ENCODE assay signal across 8 cellular contexts in the genomic region with DNA sequence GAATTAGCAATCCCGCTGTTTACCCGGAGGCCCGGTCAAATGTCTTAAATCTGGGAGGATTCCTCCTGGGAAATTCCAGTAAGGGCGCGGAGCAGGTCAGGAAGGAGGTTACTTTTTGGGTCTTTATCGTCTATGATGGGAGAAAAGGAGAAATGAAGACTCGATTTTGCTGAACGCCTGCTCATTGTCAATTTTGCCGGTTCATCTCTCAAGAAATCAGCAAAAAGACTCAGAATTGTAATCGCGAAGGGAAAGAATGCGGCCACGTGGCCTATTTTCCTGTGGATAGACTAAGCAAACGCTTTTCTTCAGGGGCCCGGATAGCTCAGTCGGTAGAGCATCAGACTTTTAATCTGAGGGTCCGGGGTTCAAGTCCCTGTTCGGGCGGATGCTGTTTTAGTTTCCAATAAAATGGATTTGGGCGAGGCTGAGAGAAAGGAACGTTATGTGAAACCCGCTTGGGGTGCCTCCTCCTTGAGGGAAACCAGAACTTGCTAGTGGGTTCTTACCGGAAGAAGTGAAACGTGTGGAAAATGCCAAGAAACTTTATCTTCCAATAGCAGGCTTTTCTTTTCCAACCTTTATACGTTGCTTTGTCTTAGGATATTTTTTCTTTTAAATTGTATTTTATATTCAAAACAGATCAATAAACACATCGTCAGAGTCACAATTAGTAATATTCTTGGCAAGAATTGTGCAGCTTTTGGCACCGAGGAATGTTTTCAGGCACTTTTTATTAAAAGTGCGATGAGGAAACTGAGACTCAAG. TPM values are rescaled to one million over a fixed set of nuclear protein-coding genes. Genes with fewer than 3 reads are reported as not detected.
DNase-seq lines count a peak whose midpoint lies in the region; FAIRE-seq and TF ChIP-seq lines count a peak whose summit lies in the region.

No MANE protein-coding gene starts in this region.

- peak; percentile 39 for DNase-seq in GM13977 (ENCODE audit: low spot score)
- DNase-seq in T follicular helper cell (ENCODE audit: low read depth) = peak; percentile 25
- DNase-seq in anterior cingulate cortex (lab: John Stamatoyannopoulos, UW) = peak in 54 of 58 donors; percentile 23 to 76 (median 49)
- peak; percentile 25 for DNase-seq in small intestine
- DNase-seq in GM10248 (ENCODE audit: extremely low spot score) = no peak
- no peak for DNase-seq in GDM1 (lab: John Stamatoyannopoulos, UW)

- H3K27me3 ChIP-seq in Loucy (ENCODE audit: insufficient read depth, low read length, poor library complexity, severe bottlenecking) = no peaks in the 10 kb centered on the region
- H3K27me3 ChIP-seq in iPS-18a (ENCODE audit: control insufficient read depth, insufficient read depth, low read length) = peaks cover 5% of the 10 kb centered on the region
- H3K27me3 ChIP-seq in small intestine (ENCODE audit: control insufficient read depth in 2 of 2, insufficient read depth in 2 of 2, low read length in 2 of 2) = no peaks in the 10 kb centered on the region

- H3K4me2 ChIP-seq in Loucy (ENCODE audit: low read depth, low read length, poor library complexity, severe bottlenecking) = peak overlapping the region; percentile 76

- in situ Hi-C loops in GM13977 (cut with MboI; ENCODE audit: low pct_unique_long_range_greater_than_20kb, low sequenced_read_pairs, unreplicated experiment) = no loop called here

- H3K79me2 ChIP-seq in Loucy (ENCODE audit: insufficient read depth, low read length) = no peaks in the 10 kb centered on the region

- CTCF ChIA-PET in GM10248 (lab: Yijun Ruan, JAX) = interaction anchor here (1.1 to 1.2 kb wide), 2 partner anchors 9 to 19 kb away, joined by 3 to 6 read pairs; no protein-coding TSS in a partner anchor

- H3K36me3 ChIP-seq in Loucy (ENCODE audit: insufficient read depth, low read length) (no peaks in the 10 kb centered on the region), iPS-18a (ENCODE audit: control insufficient read depth, low read depth, low read length) (no peaks in the 10 kb centered on the region), small intestine (ENCODE audit: control insufficient read depth in 2 of 2, insufficient read depth in 2 of 2, low read length in 2 of 2) (no peaks in the 10 kb centered on the region)

- peak overlapping the region; percentile 92 for H2AFZ ChIP-seq in Loucy (ENCODE audit: low read length)

- H3K4me1 ChIP-seq in Loucy (ENCODE audit: insufficient read depth, low read length, poor library complexity, severe bottlenecking) (peaks cover 24% of the 10 kb centered on the region), iPS-18a (ENCODE audit: control insufficient read depth, low read depth, low read length) (peaks cover 16% of the 10 kb centered on the region), small intestine (ENCODE audit: control insufficient read depth in 2 of 2, insufficient read depth in 1 of 2, low read depth in 1 of 2, low read length in 1 of 2) (no peaks in the 10 kb centered on the region)

- H4K20me1 ChIP-seq in Loucy (ENCODE audit: insufficient read depth, low read length, poor library complexity, severe bottlenecking) = no peaks in the 10 kb centered on the region

- no peaks in the 10 kb centered on the region for H3K9me2 ChIP-seq in Loucy (replicated peaks; ENCODE audit: low read depth, low read length)

- peak overlapping the region; percentile 70 for H3K9ac ChIP-seq in Loucy (ENCODE audit: low read depth, low read length, poor library complexity, severe bottlenecking)
- peak overlapping the region; percentile 20 for H3K9ac ChIP-seq in iPS-18a (ENCODE audit: low read length)

- FAIRE-seq in small intestine (lab: Jason Lieb, UNC) = no peak

- 11 to 42% (median 27%) methylated on average over 28 of the region's 28 CpGs for WGBS in small intestine, 3 donors

- TF ChIP-seq CTCF in GM13977 (IDR thresholded peaks at IDR 0.05; ENCODE audit: extremely low read depth, insufficient read depth, missing control alignments) (no peak), Loucy (conservative IDR thresholded peaks at IDR 0.05; ENCODE audit: low read length) (no peak), GM10248 (IDR thresholded peaks at IDR 0.05; ENCODE audit: control extremely low read depth, extremely low read depth, low read depth, missing control alignments) (no peak)

- H3K27ac ChIP-seq in iPS-18a (ENCODE audit: low read length) (no peak overlapping the region), small intestine (ENCODE audit: low read depth in 1 of 2, low read length in 1 of 2) (peak overlapping the region in 1 of 2 donors; percentile 53)

- H3K4me3 ChIP-seq in Loucy (ENCODE audit: low read length, poor library complexity, severe bottlenecking) (peak overlapping the region; percentile 76), iPS-18a (ENCODE audit: low read length) (peak overlapping the region; percentile 70), small intestine (ENCODE audit: low read depth in 1 of 2, low read length in 2 of 2) (no peak overlapping the region)

- POLR2A ChIA-PET in GM10248 (lab: Yijun Ruan, JAX) = interaction anchor here (1.0 kb wide), 1 partner anchor 10 kb away, joined by 4 read pairs; no protein-coding TSS in a partner anchor

- H3K9me3 ChIP-seq in Loucy (ENCODE audit: insufficient read depth, low read depth, low read length) (no peaks in the 10 kb centered on the region), iPS-18a (ENCODE audit: control insufficient read depth, low read depth, low read length) (no peaks in the 10 kb centered on the region), small intestine (ENCODE audit: control insufficient read depth, low read depth) (no peaks in the 10 kb centered on the region)

- H3F3A ChIP-seq in Loucy (ENCODE audit: low read depth) = peaks cover 13% of the 10 kb centered on the region; the same call in 1 of the 2 replicates

RNA-seq across cellular contexts. Expression of gene OR4D9, which starts 45.0 kb away (rescaled TPM):
- polyA plus RNA-seq in small intestine = not detected

RNA-seq across cellular contexts. Expression of gene OR4D11, which starts 52.9 kb away (rescaled TPM):
- not detected for polyA plus RNA-seq in small intestine

RNA-seq across cellular contexts. Expression of gene OSBP, which starts 59.3 kb away (rescaled TPM):
- polyA plus RNA-seq in small intestine = 10 to 100 TPM; 22.2 to 27.3 (median 25.9) TPM

Comparison
In these comparisons a context has a peak if more than half of its experiments do, and no peak if none do; other contexts are left out.
1. DNase-seq: peak in GM13977 (single experiment), T follicular helper cell (single experiment), anterior cingulate cortex (54 of 58) and small intestine (single experiment); none in GM10248 (single experiment) and GDM1 (single experiment).
2. H3K4me3 ChIP-seq: peak in Loucy (single experiment) and iPS-18a (single experiment); none in small intestine (0 of 2).